1 cellular context compared by ENCODE assay signal in the genomic region with DNA sequence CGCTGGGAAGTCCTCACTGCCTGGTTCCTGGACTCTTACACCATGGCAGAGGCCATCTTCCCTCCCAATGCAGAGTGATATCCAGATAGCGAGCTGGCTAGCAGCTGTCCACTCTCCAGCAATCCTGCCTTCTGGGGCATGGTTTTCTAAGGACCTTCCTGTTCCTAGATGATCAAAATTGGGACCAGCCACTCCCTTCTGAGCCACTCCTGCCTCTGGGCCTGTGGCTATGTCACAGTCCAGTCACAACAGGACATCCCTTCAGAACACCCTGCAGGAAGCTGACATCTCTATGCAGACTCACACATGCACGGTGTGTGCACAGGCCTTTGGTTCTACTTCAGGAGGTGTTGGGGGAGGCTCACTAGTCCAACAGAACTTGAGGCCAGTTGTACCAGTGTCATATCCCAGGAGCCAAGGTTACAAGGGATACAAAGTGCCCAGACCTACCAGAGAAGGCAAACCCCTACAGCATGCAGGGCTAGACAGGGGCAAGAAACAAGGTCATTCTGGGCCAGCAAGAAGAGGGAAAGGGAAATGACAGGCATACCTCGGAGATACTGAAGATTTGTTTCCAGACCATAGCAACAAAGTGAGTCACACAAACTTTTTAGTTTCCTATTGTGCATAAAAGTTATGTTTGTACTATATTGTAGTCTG.
A peak's percentile ranks its signal among the peaks of the same experiment; 100 is the strongest.
TF ChIP-seq lines count a peak whose summit lies in the region.

No MANE protein-coding gene starts in this region.

TF ChIP-seq in K562, 482 proteins besides CTCF, POLR2A, EP300 and RAD21 (continued from another document and continues in another):
- TF ChIP-seq, protein P1, sequence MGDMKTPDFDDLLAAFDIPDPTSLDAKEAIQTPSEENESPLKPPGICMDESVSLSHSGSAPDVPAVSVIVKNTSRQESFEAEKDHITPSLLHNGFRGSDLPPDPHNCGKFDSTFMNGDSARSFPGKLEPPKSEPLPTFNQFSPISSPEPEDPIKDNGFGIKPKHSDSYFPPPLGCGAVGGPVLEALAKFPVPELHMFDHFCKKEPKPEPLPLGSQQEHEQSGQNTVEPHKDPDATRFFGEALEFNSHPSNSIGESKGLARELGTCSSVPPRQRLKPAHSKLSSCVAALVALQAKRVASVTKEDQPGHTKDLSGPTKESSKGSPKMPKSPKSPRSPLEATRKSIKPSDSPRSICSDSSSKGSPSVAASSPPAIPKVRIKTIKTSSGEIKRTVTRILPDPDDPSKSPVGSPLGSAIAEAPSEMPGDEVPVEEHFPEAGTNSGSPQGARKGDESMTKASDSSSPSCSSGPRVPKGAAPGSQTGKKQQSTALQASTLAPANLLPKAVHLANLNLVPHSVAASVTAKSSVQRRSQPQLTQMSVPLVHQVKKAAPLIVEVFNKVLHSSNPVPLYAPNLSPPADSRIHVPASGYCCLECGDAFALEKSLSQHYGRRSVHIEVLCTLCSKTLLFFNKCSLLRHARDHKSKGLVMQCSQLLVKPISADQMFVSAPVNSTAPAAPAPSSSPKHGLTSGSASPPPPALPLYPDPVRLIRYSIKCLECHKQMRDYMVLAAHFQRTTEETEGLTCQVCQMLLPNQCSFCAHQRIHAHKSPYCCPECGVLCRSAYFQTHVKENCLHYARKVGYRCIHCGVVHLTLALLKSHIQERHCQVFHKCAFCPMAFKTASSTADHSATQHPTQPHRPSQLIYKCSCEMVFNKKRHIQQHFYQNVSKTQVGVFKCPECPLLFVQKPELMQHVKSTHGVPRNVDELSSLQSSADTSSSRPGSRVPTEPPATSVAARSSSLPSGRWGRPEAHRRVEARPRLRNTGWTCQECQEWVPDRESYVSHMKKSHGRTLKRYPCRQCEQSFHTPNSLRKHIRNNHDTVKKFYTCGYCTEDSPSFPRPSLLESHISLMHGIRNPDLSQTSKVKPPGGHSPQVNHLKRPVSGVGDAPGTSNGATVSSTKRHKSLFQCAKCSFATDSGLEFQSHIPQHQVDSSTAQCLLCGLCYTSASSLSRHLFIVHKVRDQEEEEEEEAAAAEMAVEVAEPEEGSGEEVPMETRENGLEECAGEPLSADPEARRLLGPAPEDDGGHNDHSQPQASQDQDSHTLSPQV (IDR thresholded peaks at IDR 0.05): 0 out of 2 replicates have a peak, but pooled peaks have one; percentile 33
- TF ChIP-seq, protein P2, sequence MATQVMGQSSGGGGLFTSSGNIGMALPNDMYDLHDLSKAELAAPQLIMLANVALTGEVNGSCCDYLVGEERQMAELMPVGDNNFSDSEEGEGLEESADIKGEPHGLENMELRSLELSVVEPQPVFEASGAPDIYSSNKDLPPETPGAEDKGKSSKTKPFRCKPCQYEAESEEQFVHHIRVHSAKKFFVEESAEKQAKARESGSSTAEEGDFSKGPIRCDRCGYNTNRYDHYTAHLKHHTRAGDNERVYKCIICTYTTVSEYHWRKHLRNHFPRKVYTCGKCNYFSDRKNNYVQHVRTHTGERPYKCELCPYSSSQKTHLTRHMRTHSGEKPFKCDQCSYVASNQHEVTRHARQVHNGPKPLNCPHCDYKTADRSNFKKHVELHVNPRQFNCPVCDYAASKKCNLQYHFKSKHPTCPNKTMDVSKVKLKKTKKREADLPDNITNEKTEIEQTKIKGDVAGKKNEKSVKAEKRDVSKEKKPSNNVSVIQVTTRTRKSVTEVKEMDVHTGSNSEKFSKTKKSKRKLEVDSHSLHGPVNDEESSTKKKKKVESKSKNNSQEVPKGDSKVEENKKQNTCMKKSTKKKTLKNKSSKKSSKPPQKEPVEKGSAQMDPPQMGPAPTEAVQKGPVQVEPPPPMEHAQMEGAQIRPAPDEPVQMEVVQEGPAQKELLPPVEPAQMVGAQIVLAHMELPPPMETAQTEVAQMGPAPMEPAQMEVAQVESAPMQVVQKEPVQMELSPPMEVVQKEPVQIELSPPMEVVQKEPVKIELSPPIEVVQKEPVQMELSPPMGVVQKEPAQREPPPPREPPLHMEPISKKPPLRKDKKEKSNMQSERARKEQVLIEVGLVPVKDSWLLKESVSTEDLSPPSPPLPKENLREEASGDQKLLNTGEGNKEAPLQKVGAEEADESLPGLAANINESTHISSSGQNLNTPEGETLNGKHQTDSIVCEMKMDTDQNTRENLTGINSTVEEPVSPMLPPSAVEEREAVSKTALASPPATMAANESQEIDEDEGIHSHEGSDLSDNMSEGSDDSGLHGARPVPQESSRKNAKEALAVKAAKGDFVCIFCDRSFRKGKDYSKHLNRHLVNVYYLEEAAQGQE (CRISPR knock-in tag; IDR thresholded peaks at IDR 0.05; ENCODE audit: low read depth): peak; percentile 31; the same call in 1 of the 2 replicates
- TF ChIP-seq, protein P3, sequence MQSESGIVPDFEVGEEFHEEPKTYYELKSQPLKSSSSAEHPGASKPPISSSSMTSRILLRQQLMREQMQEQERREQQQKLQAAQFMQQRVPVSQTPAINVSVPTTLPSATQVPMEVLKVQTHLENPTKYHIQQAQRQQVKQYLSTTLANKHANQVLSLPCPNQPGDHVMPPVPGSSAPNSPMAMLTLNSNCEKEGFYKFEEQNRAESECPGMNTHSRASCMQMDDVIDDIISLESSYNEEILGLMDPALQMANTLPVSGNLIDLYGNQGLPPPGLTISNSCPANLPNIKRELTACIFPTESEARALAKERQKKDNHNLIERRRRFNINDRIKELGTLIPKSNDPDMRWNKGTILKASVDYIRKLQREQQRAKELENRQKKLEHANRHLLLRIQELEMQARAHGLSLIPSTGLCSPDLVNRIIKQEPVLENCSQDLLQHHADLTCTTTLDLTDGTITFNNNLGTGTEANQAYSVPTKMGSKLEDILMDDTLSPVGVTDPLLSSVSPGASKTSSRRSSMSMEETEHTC (IDR thresholded peaks at IDR 0.05): no peak
- TF ChIP-seq, protein P4, sequence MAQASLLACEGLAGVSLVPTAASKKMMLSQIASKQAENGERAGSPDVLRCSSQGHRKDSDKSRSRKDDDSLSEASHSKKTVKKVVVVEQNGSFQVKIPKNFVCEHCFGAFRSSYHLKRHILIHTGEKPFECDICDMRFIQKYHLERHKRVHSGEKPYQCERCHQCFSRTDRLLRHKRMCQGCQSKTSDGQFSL (CRISPR knock-in tag; IDR thresholded peaks at IDR 0.05): 0 out of 2 replicates have a peak, but pooled peaks have one; percentile 19
- TF ChIP-seq, protein P4 (tag; IDR thresholded peaks at IDR 0.05): no peak
- TF ChIP-seq ZFPM2 (CRISPR knock-in tag; IDR thresholded peaks at IDR 0.05) (no peak), TOE1 (IDR thresholded peaks at IDR 0.05; ENCODE audit: borderline replicate concordance) (no peak), TOE1 (CRISPR knock-in tag; IDR thresholded peaks at IDR 0.05; ENCODE audit: borderline replicate concordance, low read depth) (0 out of 2 replicates have a peak, but pooled peaks have one; percentile 44), RNF2 (IDR thresholded peaks at IDR 0.05) (0 out of 2 replicates have a peak, but pooled peaks have one; percentile 20), ARID1B (IDR thresholded peaks at IDR 0.05) (peak; percentile 40; the same call in 1 of the 2 replicates), HDGF (IDR thresholded peaks at IDR 0.05) (peak; percentile 77; the same call in 1 of the 2 replicates), SMARCA5 (IDR thresholded peaks at IDR 0.05) (0 out of 2 replicates have a peak, but pooled peaks have one; percentile 19), JUN (IDR thresholded peaks at IDR 0.05; ENCODE audit: borderline replicate concordance, low read depth, low read length) (no peak), JUN (CRISPR knock-in tag; IDR thresholded peaks at IDR 0.05; ENCODE audit: borderline replicate concordance) (peak; percentile 77; the same call in 1 of the 2 replicates), ZNF263 (CRISPR knock-in tag; IDR thresholded peaks at IDR 0.05; ENCODE audit: borderline replicate concordance) (peak; percentile 11; the same call in 1 of the 2 replicates), YY1 (IDR thresholded peaks at IDR 0.05; ENCODE audit: borderline replicate concordance in 1 of 3, control insufficient read depth in 1 of 3, extremely low read depth in 1 of 3, insufficient read depth in 3 of 3, insufficient read length in 1 of 3, insufficient replicate concordance in 2 of 3, low read depth in 1 of 3, low read length in 2 of 3) (peak in 1 of 3 experiments; percentile 61), FOXJ2 (tag; IDR thresholded peaks at IDR 0.05) (no peak), CTBP1 (IDR thresholded peaks at IDR 0.05; ENCODE audit: borderline replicate concordance) (0 out of 2 replicates have a peak, but pooled peaks have one; percentile 51), SMARCA4 (IDR thresholded peaks at IDR 0.05) (peak; percentile 10), TEAD1 (CRISPR knock-in tag; IDR thresholded peaks at IDR 0.05) (peak in 1 of 2 experiments; percentile 64; a peak in 1 of 4 replicates)
- TF ChIP-seq, protein P5, sequence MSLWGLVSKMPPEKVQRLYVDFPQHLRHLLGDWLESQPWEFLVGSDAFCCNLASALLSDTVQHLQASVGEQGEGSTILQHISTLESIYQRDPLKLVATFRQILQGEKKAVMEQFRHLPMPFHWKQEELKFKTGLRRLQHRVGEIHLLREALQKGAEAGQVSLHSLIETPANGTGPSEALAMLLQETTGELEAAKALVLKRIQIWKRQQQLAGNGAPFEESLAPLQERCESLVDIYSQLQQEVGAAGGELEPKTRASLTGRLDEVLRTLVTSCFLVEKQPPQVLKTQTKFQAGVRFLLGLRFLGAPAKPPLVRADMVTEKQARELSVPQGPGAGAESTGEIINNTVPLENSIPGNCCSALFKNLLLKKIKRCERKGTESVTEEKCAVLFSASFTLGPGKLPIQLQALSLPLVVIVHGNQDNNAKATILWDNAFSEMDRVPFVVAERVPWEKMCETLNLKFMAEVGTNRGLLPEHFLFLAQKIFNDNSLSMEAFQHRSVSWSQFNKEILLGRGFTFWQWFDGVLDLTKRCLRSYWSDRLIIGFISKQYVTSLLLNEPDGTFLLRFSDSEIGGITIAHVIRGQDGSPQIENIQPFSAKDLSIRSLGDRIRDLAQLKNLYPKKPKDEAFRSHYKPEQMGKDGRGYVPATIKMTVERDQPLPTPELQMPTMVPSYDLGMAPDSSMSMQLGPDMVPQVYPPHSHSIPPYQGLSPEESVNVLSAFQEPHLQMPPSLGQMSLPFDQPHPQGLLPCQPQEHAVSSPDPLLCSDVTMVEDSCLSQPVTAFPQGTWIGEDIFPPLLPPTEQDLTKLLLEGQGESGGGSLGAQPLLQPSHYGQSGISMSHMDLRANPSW (CRISPR knock-in tag; IDR thresholded peaks at IDR 0.05): 0 out of 2 replicates have a peak, but pooled peaks have one; percentile 28
- TF ChIP-seq, protein P6, sequence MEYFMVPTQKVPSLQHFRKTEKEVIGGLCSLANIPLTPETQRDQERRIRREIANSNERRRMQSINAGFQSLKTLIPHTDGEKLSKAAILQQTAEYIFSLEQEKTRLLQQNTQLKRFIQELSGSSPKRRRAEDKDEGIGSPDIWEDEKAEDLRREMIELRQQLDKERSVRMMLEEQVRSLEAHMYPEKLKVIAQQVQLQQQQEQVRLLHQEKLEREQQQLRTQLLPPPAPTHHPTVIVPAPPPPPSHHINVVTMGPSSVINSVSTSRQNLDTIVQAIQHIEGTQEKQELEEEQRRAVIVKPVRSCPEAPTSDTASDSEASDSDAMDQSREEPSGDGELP (CRISPR knock-in tag; IDR thresholded peaks at IDR 0.05; ENCODE audit: borderline replicate concordance): peak; percentile 74
- TF ChIP-seq, protein P7, sequence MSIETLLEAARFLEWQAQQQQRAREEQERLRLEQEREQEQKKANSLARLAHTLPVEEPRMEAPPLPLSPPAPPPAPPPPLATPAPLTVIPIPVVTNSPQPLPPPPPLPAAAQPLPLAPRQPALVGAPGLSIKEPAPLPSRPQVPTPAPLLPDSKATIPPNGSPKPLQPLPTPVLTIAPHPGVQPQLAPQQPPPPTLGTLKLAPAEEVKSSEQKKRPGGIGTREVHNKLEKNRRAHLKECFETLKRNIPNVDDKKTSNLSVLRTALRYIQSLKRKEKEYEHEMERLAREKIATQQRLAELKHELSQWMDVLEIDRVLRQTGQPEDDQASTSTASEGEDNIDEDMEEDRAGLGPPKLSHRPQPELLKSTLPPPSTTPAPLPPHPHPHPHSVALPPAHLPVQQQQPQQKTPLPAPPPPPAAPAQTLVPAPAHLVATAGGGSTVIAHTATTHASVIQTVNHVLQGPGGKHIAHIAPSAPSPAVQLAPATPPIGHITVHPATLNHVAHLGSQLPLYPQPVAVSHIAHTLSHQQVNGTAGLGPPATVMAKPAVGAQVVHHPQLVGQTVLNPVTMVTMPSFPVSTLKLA (conservative IDR thresholded peaks at IDR 0.05): no peak
- TF ChIP-seq, protein P8, sequence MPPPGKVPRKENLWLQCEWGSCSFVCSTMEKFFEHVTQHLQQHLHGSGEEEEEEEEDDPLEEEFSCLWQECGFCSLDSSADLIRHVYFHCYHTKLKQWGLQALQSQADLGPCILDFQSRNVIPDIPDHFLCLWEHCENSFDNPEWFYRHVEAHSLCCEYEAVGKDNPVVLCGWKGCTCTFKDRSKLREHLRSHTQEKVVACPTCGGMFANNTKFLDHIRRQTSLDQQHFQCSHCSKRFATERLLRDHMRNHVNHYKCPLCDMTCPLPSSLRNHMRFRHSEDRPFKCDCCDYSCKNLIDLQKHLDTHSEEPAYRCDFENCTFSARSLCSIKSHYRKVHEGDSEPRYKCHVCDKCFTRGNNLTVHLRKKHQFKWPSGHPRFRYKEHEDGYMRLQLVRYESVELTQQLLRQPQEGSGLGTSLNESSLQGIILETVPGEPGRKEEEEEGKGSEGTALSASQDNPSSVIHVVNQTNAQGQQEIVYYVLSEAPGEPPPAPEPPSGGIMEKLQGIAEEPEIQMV (tag; conservative IDR thresholded peaks at IDR 0.05; ENCODE audit: low read depth): 0 out of 2 replicates have a peak, but pooled peaks have one; percentile 18
- TF ChIP-seq, protein P9, sequence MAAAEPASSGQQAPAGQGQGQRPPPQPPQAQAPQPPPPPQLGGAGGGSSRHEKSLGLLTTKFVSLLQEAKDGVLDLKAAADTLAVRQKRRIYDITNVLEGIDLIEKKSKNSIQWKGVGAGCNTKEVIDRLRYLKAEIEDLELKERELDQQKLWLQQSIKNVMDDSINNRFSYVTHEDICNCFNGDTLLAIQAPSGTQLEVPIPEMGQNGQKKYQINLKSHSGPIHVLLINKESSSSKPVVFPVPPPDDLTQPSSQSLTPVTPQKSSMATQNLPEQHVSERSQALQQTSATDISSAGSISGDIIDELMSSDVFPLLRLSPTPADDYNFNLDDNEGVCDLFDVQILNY (CRISPR knock-in tag; IDR thresholded peaks at IDR 0.05): 0 out of 2 replicates have a peak, but pooled peaks have one; percentile 50
- TF ChIP-seq, protein P10, sequence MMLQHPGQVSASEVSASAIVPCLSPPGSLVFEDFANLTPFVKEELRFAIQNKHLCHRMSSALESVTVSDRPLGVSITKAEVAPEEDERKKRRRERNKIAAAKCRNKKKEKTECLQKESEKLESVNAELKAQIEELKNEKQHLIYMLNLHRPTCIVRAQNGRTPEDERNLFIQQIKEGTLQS (IDR thresholded peaks at IDR 0.05): peak; percentile 37; the same call in 1 of the 2 replicates
- TF ChIP-seq, protein P10 (CRISPR knock-in tag; conservative IDR thresholded peaks at IDR 0.05): no peak
